8 cellular contexts compared by ENCODE assay signal in genomic region chrX:138294951-138295350, GRCh38.
"Had no signal": no experiment of that assay in that cellular context is flagged by ENCODE, and none has a peak within 500 bp of the region (broad histone marks: within the 10 kb centered on the region; RNA-seq: fewer than 3 reads in every experiment).

No MANE protein-coding gene starts in this region.

- DNase-seq: GM23248, H9, HCEC 1CT, KBM-7 had no signal

- H3K27ac ChIP-seq: GM23248 had no signal

- H3K36me3 Mint-ChIP-seq: IgD-negative memory B cell had no signal

- FAIRE-seq: H1, H54, HTR-8/SVneo had no signal

- H3K9ac ChIP-seq: GM23248 had no signal

- H3K4me3 ChIP-seq: GM23248 had no signal

- H3K4me3 Mint-ChIP-seq: H9, IgD-negative memory B cell had no signal

- H2AFZ ChIP-seq: GM23248 had no signal

- H3K27me3 Mint-ChIP-seq: IgD-negative memory B cell had no signal

- H3K4me1 Mint-ChIP-seq: IgD-negative memory B cell had no signal

- H3K27ac Mint-ChIP-seq: H9 had no signal
